In the genomic region with DNA sequence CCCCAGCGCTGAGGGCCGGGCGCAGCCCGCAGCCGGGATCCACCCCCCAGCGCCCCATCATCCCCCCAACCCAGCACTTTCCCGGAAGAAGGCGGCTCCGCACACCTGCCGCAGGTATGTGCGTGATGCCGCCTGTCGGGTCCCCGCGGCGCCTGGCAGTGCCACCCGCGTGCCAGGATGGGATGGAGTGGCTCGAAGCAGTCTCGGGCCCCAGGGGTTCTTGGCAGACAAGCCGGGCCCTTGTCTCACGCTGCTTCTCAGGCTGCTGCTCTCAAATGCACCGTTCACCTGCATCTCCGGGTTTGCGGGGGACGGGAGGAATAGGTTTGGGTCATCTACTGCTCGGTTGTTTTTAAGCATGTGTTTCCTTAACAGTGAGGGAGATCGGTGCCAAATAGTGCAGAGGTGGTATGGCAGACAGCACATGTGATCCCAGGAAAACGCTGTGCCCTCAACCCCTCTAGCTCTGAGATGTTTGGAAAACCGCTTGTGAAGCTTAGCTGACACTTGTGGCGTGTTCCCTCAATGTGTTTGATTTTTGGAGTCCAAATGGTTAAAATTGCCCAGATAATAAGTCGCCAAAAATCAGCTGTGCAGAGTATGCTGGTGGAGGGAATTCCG, we compare ENCODE assay signal across 1 cellular context.
TF ChIP-seq lines count a peak whose summit lies in the region.

No MANE protein-coding gene starts in this region.

TF ChIP-seq in HCT116, 20 proteins besides CTCF, POLR2A, EP300 and RAD21 (continued from another document):
- TF ChIP-seq, protein P1, sequence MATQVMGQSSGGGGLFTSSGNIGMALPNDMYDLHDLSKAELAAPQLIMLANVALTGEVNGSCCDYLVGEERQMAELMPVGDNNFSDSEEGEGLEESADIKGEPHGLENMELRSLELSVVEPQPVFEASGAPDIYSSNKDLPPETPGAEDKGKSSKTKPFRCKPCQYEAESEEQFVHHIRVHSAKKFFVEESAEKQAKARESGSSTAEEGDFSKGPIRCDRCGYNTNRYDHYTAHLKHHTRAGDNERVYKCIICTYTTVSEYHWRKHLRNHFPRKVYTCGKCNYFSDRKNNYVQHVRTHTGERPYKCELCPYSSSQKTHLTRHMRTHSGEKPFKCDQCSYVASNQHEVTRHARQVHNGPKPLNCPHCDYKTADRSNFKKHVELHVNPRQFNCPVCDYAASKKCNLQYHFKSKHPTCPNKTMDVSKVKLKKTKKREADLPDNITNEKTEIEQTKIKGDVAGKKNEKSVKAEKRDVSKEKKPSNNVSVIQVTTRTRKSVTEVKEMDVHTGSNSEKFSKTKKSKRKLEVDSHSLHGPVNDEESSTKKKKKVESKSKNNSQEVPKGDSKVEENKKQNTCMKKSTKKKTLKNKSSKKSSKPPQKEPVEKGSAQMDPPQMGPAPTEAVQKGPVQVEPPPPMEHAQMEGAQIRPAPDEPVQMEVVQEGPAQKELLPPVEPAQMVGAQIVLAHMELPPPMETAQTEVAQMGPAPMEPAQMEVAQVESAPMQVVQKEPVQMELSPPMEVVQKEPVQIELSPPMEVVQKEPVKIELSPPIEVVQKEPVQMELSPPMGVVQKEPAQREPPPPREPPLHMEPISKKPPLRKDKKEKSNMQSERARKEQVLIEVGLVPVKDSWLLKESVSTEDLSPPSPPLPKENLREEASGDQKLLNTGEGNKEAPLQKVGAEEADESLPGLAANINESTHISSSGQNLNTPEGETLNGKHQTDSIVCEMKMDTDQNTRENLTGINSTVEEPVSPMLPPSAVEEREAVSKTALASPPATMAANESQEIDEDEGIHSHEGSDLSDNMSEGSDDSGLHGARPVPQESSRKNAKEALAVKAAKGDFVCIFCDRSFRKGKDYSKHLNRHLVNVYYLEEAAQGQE (IDR thresholded peaks at IDR 0.05; ENCODE audit: low read depth) = no peak
- no peak for TF ChIP-seq ZBTB33 (IDR thresholded peaks at IDR 0.05; ENCODE audit: extremely low read depth, insufficient replicate concordance, low read length)
- no peak for TF ChIP-seq ELF1 (IDR thresholded peaks at IDR 0.05; ENCODE audit: borderline replicate concordance, low read depth)
- no peak for TF ChIP-seq EGR1 (IDR thresholded peaks at IDR 0.05; ENCODE audit: low read depth)
- TF ChIP-seq CEBPB (IDR thresholded peaks at IDR 0.05; ENCODE audit: low read depth) = no peak
TF ChIP-seq in HCT116: peak in this region for 0.
